In genomic region chr7:81233208-81233940, GRCh38 we compare ENCODE assay signal across 17 cellular contexts.
DNase-seq lines count a peak whose midpoint lies in the region; ATAC-seq and TF ChIP-seq lines count a peak whose summit lies in the region.
"Had no signal": no experiment of that assay in that cellular context is flagged by ENCODE, and none has a peak within 500 bp of the region (broad histone marks: within the 10 kb centered on the region; RNA-seq: fewer than 3 reads in every experiment).

No MANE protein-coding gene starts in this region.

- H3K79me1 ChIP-seq in H9 (ENCODE audit: insufficient read depth, low read depth, low read length, poor library complexity, severe bottlenecking), result no peaks in the 10 kb centered on the region

- H3K27ac Mint-ChIP-seq in H9, result no peak overlapping the region
- H3K27ac Mint-ChIP-seq in activated CD8-positive, alpha-beta T cell treated with anti-CD3 and anti-CD28 coated beads for 36 hours, result no peak overlapping the region
- H3K27ac Mint-ChIP-seq: B cell; CD4-positive, alpha-beta memory T cell; HFFc6 had no signal

- no peak overlapping the region for H4K91ac ChIP-seq in H9 (ENCODE audit: insufficient read length, low read depth, low read length)

- H2AK5ac ChIP-seq in H9 (ENCODE audit: insufficient read length, low read length), result no peak overlapping the region

- H3K4ac ChIP-seq in H9 (ENCODE audit: low read depth, low read length), result no peak overlapping the region

- ATAC-seq in upper lobe of left lung (ENCODE audit: low FRiP score in 2 of 2) (peak; percentile 11 to 40), HG02571 (IDR thresholded peaks at IDR 0.05; ENCODE audit: unreplicated experiment) (no peak)
- no peak for ATAC-seq in activated CD8-positive, alpha-beta T cell treated with anti-CD3 and anti-CD28 coated beads for 36 hours

- no peak overlapping the region for H3K4me2 ChIP-seq in H9 (ENCODE audit: insufficient read depth, insufficient read length, low read length)

- no peak overlapping the region for H3K9ac ChIP-seq in H9 (ENCODE audit: extremely low read depth, insufficient read length, low read length)

- H2BK15ac ChIP-seq in H9 (ENCODE audit: low read depth, low read length), result no peak overlapping the region

- no peaks in the 10 kb centered on the region for H3K27me3 ChIP-seq in H9 (ENCODE audit: insufficient read depth, low read length)
- H3K27me3 ChIP-seq in upper lobe of left lung, result no peaks in the 10 kb centered on the region

- H3T11ph ChIP-seq in H9 (ENCODE audit: low read length), result no peak overlapping the region

- H2BK20ac ChIP-seq in H9 (ENCODE audit: low read depth, low read length, poor library complexity, severe bottlenecking), result no peak overlapping the region

- no peaks in the 10 kb centered on the region for H3K79me2 ChIP-seq in H9 (ENCODE audit: insufficient read depth, low read length)

- DNase-seq in activated naive CD4-positive, alpha-beta T cell treated with anti-CD3 and anti-CD28 coated beads, Interleukin-2, amount 50 U/mL, for 16 hours, result peak; percentile 8
- DNase-seq in activated naive CD4-positive, alpha-beta T cell treated with Interleukin-2 at 50 U/mL for 16 hours, result no peak
- DNase-seq in H9, result no peak
- DNase-seq in fibroblast of pulmonary artery (ENCODE audit: low read depth), result peak; percentile 24
- peak in 1 of 2 donors; percentile 51 for DNase-seq in upper lobe of left lung
- DNase-seq in activated CD8-positive, alpha-beta T cell treated with anti-CD3 and anti-CD28 coated beads for 36 hours, result no peak
- no peak for DNase-seq in activated CD4-positive, CD25-positive, alpha-beta regulatory T cell treated with anti-CD3 and anti-CD28 coated beads, Interleukin-2, amount 50 U/mL, for 72 hours
- DNase-seq: CD4-positive, alpha-beta memory T cell; EL; HFFc6; Kasumi-1; NCI-H1417; NCI-H1930; NCI-H510A treated with DMSO at 0.1 percent for 48 hours had no signal

- peaks cover 18 to 19% of the 10 kb centered on the region in 2 experiments for H3K4me1 Mint-ChIP-seq in H9
- no peaks in the 10 kb centered on the region for H3K4me1 Mint-ChIP-seq in activated CD8-positive, alpha-beta T cell treated with anti-CD3 and anti-CD28 coated beads for 36 hours (ENCODE audit: low read depth)
- H3K4me1 Mint-ChIP-seq: B cell; CD4-positive, alpha-beta memory T cell had no signal

- no peak overlapping the region for H2AFZ ChIP-seq in H9 (ENCODE audit: low read length)

- H2BK120ac ChIP-seq in H9 (ENCODE audit: low read depth, low read length, poor library complexity, severe bottlenecking), result no peak overlapping the region

- H3K9me3 ChIP-seq in H9 (ENCODE audit: control insufficient read depth, low read depth, low read length), result no peaks in the 10 kb centered on the region
- H3K9me3 ChIP-seq in upper lobe of left lung, result no peaks in the 10 kb centered on the region

- intact Hi-C loops in activated CD8-positive, alpha-beta T cell treated with anti-CD3 and anti-CD28 coated beads for 36 hours (cut with micrococcal nuclease), result no loop called here

- H2BK5ac ChIP-seq in H9 (ENCODE audit: insufficient read length, low read length), result no peak overlapping the region

- no peaks in the 10 kb centered on the region for H3K27me3 Mint-ChIP-seq in H9 (ENCODE audit: low read depth)
- no peaks in the 10 kb centered on the region for H3K27me3 Mint-ChIP-seq in activated CD8-positive, alpha-beta T cell treated with anti-CD3 and anti-CD28 coated beads for 36 hours
- H3K27me3 Mint-ChIP-seq: B cell; CD4-positive, alpha-beta memory T cell had no signal

- H4K5ac ChIP-seq in H9 (ENCODE audit: insufficient read length, low read depth, low read length), result no peak overlapping the region

- H3K56ac ChIP-seq in H9 (ENCODE audit: insufficient read length, low read depth, low read length), result no peak overlapping the region

- no peaks in the 10 kb centered on the region for H3K36me3 Mint-ChIP-seq in H9 (ENCODE audit: insufficient read depth in 1 of 3, low read depth in 3 of 3)
- no peaks in the 10 kb centered on the region for H3K36me3 Mint-ChIP-seq in activated CD8-positive, alpha-beta T cell treated with anti-CD3 and anti-CD28 coated beads for 36 hours (ENCODE audit: low read depth)
- H3K36me3 Mint-ChIP-seq: CD4-positive, alpha-beta memory T cell had no signal

- H3K23ac ChIP-seq in H9 (ENCODE audit: insufficient read length, low read depth, low read length), result no peak overlapping the region

- H4K8ac ChIP-seq in H9 (replicated peaks; ENCODE audit: insufficient read length, low read depth, low read length), result peak overlapping the region; percentile 71

- TF ChIP-seq EP300 in upper lobe of left lung (IDR thresholded peaks at IDR 0.05), result no peak

- H3K4me1 ChIP-seq in H9 (ENCODE audit: insufficient read depth, low read length) (peaks cover 3% of the 10 kb centered on the region; the same call in 1 of the 2 replicates), upper lobe of left lung (no peaks in the 10 kb centered on the region)

- H2BK12ac ChIP-seq in H9 (ENCODE audit: insufficient read length, low read depth, low read length), result no peak overlapping the region

- H3K23me2 ChIP-seq in H9 (ENCODE audit: insufficient read length, low read depth, low read length, poor library complexity, severe bottlenecking), result no peaks in the 10 kb centered on the region

- 0 out of 2 replicates have a peak overlapping the region, but pooled peaks have one; percentile 42 for H3K14ac ChIP-seq in H9 (ENCODE audit: insufficient read depth, low read length)

- no peaks in the 10 kb centered on the region for H4K20me1 ChIP-seq in H9 (ENCODE audit: control insufficient read depth, insufficient read depth, insufficient read length)

- H3K4me3 Mint-ChIP-seq in H9, result no peak overlapping the region
- H3K4me3 Mint-ChIP-seq in activated CD8-positive, alpha-beta T cell treated with anti-CD3 and anti-CD28 coated beads for 36 hours, result no peak overlapping the region
- H3K4me3 Mint-ChIP-seq: B cell; CD4-positive, alpha-beta memory T cell; HFFc6 had no signal

- H3K27ac ChIP-seq in H9 (ENCODE audit: insufficient read length, low read depth, low read length) (no peak overlapping the region), upper lobe of left lung (no peak overlapping the region)
- H3K27ac ChIP-seq: RWPE1 had no signal

- POLR2A ChIA-PET in activated CD8-positive, alpha-beta T cell treated with anti-CD3 and anti-CD28 coated beads for 36 hours (lab: Charles Lee), result no interaction called here

- no peak overlapping the region for H3K18ac ChIP-seq in H9 (ENCODE audit: insufficient read length, low read depth, low read length)

- CTCF ChIA-PET in activated CD8-positive, alpha-beta T cell treated with anti-CD3 and anti-CD28 coated beads for 36 hours (lab: Charles Lee), result no interaction called here

- H3K4me3 ChIP-seq in fibroblast of pulmonary artery (replicated peaks; ENCODE audit: low read depth, low read length) (no peak overlapping the region), upper lobe of left lung (no peak overlapping the region)

- TF ChIP-seq CTCF in H9 (conservative IDR thresholded peaks at IDR 0.05) (no peak), fibroblast of pulmonary artery (IDR thresholded peaks at IDR 0.05; ENCODE audit: low read length, missing control alignments) (no peak), upper lobe of left lung (IDR thresholded peaks at IDR 0.05) (no peak)
- TF ChIP-seq CTCF in activated CD8-positive, alpha-beta T cell treated with anti-CD3 and anti-CD28 coated beads for 36 hours (IDR thresholded peaks at IDR 0.05), result no peak

- no peaks in the 10 kb centered on the region for H3K9me3 Mint-ChIP-seq in H9
- no peaks in the 10 kb centered on the region for H3K9me3 Mint-ChIP-seq in activated CD8-positive, alpha-beta T cell treated with anti-CD3 and anti-CD28 coated beads for 36 hours
- H3K9me3 Mint-ChIP-seq: HFFc6 had no signal

- TF ChIP-seq POLR2A in upper lobe of left lung (IDR thresholded peaks at IDR 0.05), result no peak

- no peaks in the 10 kb centered on the region for H3K36me3 ChIP-seq in upper lobe of left lung

- no CpG with 5 or more reads among the region's 11 CpGs for WGBS in H9 (ENCODE audit: extremely low coverage, insufficient read length, low lambda C conversion rate)
- 96 to 98% methylated on average over 6 to 10 of the region's 11 CpGs for WGBS in upper lobe of left lung, 2 donors

Comparison
In these comparisons a context has a peak if more than half of its experiments do, and no peak if none do; other contexts are left out.
1. DNase-seq: peak in activated naive CD4-positive, alpha-beta T cell treated with anti-CD3 and anti-CD28 coated beads, Interleukin-2, amount 50 U/mL, for 16 hours (single experiment) and fibroblast of pulmonary artery (single experiment); none in activated naive CD4-positive, alpha-beta T cell treated with Interleukin-2 at 50 U/mL for 16 hours (single experiment), H9 (single experiment), activated CD8-positive, alpha-beta T cell treated with anti-CD3 and anti-CD28 coated beads for 36 hours (single experiment) and activated CD4-positive, CD25-positive, alpha-beta regulatory T cell treated with anti-CD3 and anti-CD28 coated beads, Interleukin-2, amount 50 U/mL, for 72 hours (single experiment).
2. ATAC-seq: peak in upper lobe of left lung (2 of 2); none in activated CD8-positive, alpha-beta T cell treated with anti-CD3 and anti-CD28 coated beads for 36 hours (single experiment) and HG02571 (single experiment).